ENCODE assay signal across 18 cellular contexts in the genomic region with DNA sequence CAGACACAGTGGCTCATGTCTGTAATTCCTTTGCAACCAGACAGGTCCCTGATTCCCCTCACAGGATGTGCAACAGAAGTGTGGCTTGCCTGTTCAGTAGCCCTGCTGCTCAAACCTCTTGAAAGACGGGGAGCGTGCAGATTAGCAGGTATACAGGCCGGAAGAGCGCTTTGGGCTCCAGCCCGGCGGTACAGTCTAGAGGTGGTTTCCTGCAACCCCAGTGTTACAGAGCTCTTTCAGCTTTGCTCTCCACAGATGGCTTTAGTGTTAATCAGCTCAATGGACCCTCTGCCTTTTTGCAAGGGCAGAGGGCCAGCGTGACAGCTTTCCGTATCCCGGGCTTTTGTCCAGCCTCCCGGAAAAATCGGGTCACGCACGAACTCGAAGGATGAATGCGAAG.
A peak's percentile ranks its signal among the peaks of the same experiment; 100 is the strongest.
DNase-seq lines count a peak whose midpoint lies in the region; ATAC-seq, FAIRE-seq and TF ChIP-seq lines count a peak whose summit lies in the region.
"Had no signal": no experiment of that assay in that cellular context is flagged by ENCODE, and none has a peak within 500 bp of the region (broad histone marks: within the 10 kb centered on the region; RNA-seq: fewer than 3 reads in every experiment).

No MANE protein-coding gene starts in this region.

- TF ChIP-seq CTCF in K562 (IDR thresholded peaks at IDR 0.05 in 2 of 3, conservative IDR thresholded peaks at IDR 0.05 in 1 of 3; ENCODE audit: insufficient read depth in 2 of 3, low read depth in 1 of 3, low read length in 3 of 3) (no peak), hepatocyte (IDR thresholded peaks at IDR 0.05; ENCODE audit: poor library complexity) (no peak)

- H3K79me2 ChIP-seq in K562 (ENCODE audit: control insufficient read depth, insufficient read depth, low read length), result no peaks in the 10 kb centered on the region
- H3K79me2 ChIP-seq in hepatocyte, result no peaks in the 10 kb centered on the region

- DNase-seq in K562 (ENCODE audit: extremely low read depth in 1 of 4, low spot score in 3 of 4), result peak in 1 of 4 experiments; percentile 12
- DNase-seq in NCI-H2227 (lab: John Stamatoyannopoulos, UW; ENCODE audit: unreplicated experiment), result no peak
- no peak for DNase-seq in hepatocyte (ENCODE audit: low spot score)
- DNase-seq: hypothalamus, IMR-90, left colon, MV-4-11, NCI-H2171 treated with DMSO at 0.1 percent for 48 hours, pancreas, SHP77, small intestine, stomach, uterus had no signal

- CTCF ChIA-PET in K562 (lab: Yijun Ruan, JAX; ENCODE audit: low intra/inter-chr PET ratio), result no interaction called here

- H3K9me3 ChIP-seq in K562 (replicated peaks; ENCODE audit: control insufficient read depth, insufficient read depth, low read depth, low read length) (no peaks in the 10 kb centered on the region), hepatocyte (ENCODE audit: low read depth) (no peaks in the 10 kb centered on the region)
- H3K9me3 ChIP-seq: pancreas, stomach, uterus had no signal

- H3K4me3 ChIP-seq in K562 (no peak overlapping the region), hepatocyte (no peak overlapping the region)
- H3K4me3 ChIP-seq: pancreas, stomach, uterus had no signal

- no peak for TF ChIP-seq POLR2A in K562 (conservative IDR thresholded peaks at IDR 0.05)

- ATAC-seq in GM18502 (IDR thresholded peaks at IDR 0.05; ENCODE audit: poor library complexity, unreplicated experiment) (peak; percentile 86), GM19463 (IDR thresholded peaks at IDR 0.05; ENCODE audit: unreplicated experiment) (peak; percentile 92), HG03095 (IDR thresholded peaks at IDR 0.05; ENCODE audit: unreplicated experiment) (peak; percentile 82), K562 (peak; percentile 71), GM21717 (IDR thresholded peaks at IDR 0.05; ENCODE audit: unreplicated experiment) (no peak), HG03469 (IDR thresholded peaks at IDR 0.05; ENCODE audit: unreplicated experiment) (no peak)
- ATAC-seq: left colon, pancreas had no signal

- H2AFZ ChIP-seq in K562 (ENCODE audit: low read depth, low read length), result peak overlapping the region; percentile 76
- H2AFZ ChIP-seq in hepatocyte, result no peak overlapping the region

- no peak for FAIRE-seq in K562 (lab: Jason Lieb, UNC)
- FAIRE-seq: pancreas, small intestine had no signal

- H4K20me1 ChIP-seq in K562 (replicated peaks; ENCODE audit: control insufficient read depth, insufficient read depth, low read length) (no peaks in the 10 kb centered on the region), hepatocyte (ENCODE audit: insufficient read depth, poor library complexity, severe bottlenecking) (no peaks in the 10 kb centered on the region)

- BruUV-seq in K562 (replicated peaks; lab: Mats Ljungman, UMichigan), result no TSS peak

- H3K4me2 ChIP-seq in K562 (ENCODE audit: insufficient read depth, low read length) (peak overlapping the region; percentile 37), hepatocyte (no peak overlapping the region)

- no peaks in the 10 kb centered on the region for H3K36me3 ChIP-seq in K562 (ENCODE audit: control insufficient read depth, insufficient read depth, low read length)
- no peaks in the 10 kb centered on the region for H3K36me3 ChIP-seq in hepatocyte (replicated peaks; ENCODE audit: insufficient read depth, low read depth)
- H3K36me3 ChIP-seq: pancreas, stomach, uterus had no signal

- H3K4me1 ChIP-seq in K562 (replicated peaks in 1 of 2; ENCODE audit: control insufficient read depth in 2 of 2, insufficient read depth in 2 of 2, low read length in 2 of 2), result no peaks in the 10 kb centered on the region; a peak in 1 of 5 replicates
- no peaks in the 10 kb centered on the region for H3K4me1 ChIP-seq in hepatocyte (ENCODE audit: insufficient read depth)
- H3K4me1 ChIP-seq: pancreas, uterus had no signal

- TF ChIP-seq EP300 in K562 (IDR thresholded peaks at IDR 0.05; ENCODE audit: low read length), result no peak

- POLR2A ChIA-PET in K562 (lab: Yijun Ruan, JAX), result interaction anchor here (1.6 kb wide), 1 partner anchor 17 kb away, joined by 4 read pairs; no protein-coding TSS in a partner anchor

- no peak overlapping the region for H3K9ac ChIP-seq in K562 (ENCODE audit: insufficient read depth in 1 of 2, low read depth in 2 of 2, low read length in 2 of 2)

- intact Hi-C loops in K562 (cut with micrococcal nuclease), result no loop called here

- H3K27ac ChIP-seq in K562 (ENCODE audit: extremely low read depth, low read depth, low read length) (no peak overlapping the region), hepatocyte (no peak overlapping the region)
- H3K27ac ChIP-seq: pancreas, stomach, uterus had no signal

- in situ Hi-C loops in K562 (cut with MboI), result no loop called here

- no peaks in the 10 kb centered on the region for H3K9me2 ChIP-seq in hepatocyte (replicated peaks; ENCODE audit: insufficient read depth)

- no peaks in the 10 kb centered on the region for H3K9me1 ChIP-seq in K562 (ENCODE audit: control insufficient read depth, insufficient read depth, low read length)

- 14% methylated on average over 15 of the region's 15 CpGs for WGBS in K562 (ENCODE audit: insufficient coverage, low coverage, missing lambda C conversion rate)
- WGBS in hepatocyte (ENCODE audit: low lambda C conversion rate, missing lambda C conversion rate), result 77% methylated on average over 15 of the region's 15 CpGs

- H3K27me3 ChIP-seq in K562 (ENCODE audit: control insufficient read depth in 2 of 2, insufficient read depth in 2 of 2, low read length in 2 of 2) (peaks cover 27% of the 10 kb centered on the region in 2 experiments), hepatocyte (no peaks in the 10 kb centered on the region)
- H3K27me3 ChIP-seq: pancreas, stomach, uterus had no signal

- TF ChIP-seq RAD21 in K562 (CRISPR knock-in tag; conservative IDR thresholded peaks at IDR 0.05 in 1 of 2, IDR thresholded peaks at IDR 0.05 in 1 of 2), result no peak

TF ChIP-seq in K562, 482 proteins besides CTCF, POLR2A, EP300 and RAD21:
- TF ChIP-seq HMG20B (CRISPR knock-in tag; IDR thresholded peaks at IDR 0.05) (no peak), KDM4B (IDR thresholded peaks at IDR 0.05; ENCODE audit: borderline replicate concordance in 2 of 2, low read depth in 1 of 2) (no peak), ZEB2 (IDR thresholded peaks at IDR 0.05) (no peak)

Comparison
In these comparisons a context has a peak if more than half of its experiments do, and no peak if none do; other contexts are left out.
1. ATAC-seq: peak in GM18502 (single experiment), GM19463 (single experiment), HG03095 (single experiment) and K562 (single experiment); none in GM21717 (single experiment) and HG03469 (single experiment).